7 cellular contexts compared by ENCODE assay signal in the genomic region with DNA sequence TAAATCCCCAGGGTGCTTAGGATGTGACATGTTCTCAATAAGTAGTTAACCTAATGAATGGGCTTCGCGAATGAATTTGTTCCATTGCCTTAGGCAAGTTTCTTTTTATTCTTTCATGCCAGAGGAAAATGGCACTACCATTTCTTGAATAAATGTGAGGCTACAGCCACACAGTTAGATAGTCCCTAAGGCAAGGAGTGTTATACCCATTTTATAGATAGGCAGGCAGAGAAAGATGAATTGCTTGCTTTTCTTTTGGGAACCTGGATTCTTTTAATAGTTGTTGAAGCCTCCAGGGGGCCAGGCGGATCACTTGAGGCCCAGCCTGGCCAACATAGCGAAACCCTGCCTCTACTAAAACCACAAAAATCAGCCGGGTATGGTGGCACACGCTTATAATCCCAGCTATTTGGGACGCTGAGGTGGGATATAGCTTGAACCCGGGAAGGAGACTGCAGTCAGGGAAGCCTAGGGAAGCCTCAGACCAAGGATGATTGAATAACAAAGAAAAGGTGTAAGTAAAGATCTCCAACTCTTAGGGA. TPM values are rescaled to one million over a fixed set of nuclear protein-coding genes. Genes with fewer than 3 reads are reported as not detected.
DNase-seq lines count a peak whose midpoint lies in the region; ATAC-seq and TF ChIP-seq lines count a peak whose summit lies in the region.

No MANE protein-coding gene starts in this region.

- in situ Hi-C loops in G401 (cut with HindIII; ENCODE audit: low sequenced_read_pairs), result no loop called here

- ATAC-seq in stimulated activated effector memory CD8-positive, alpha-beta T cell treated with anti-CD3 and anti-CD28 coated beads, Interleukin-12 subunit alpha, Interleukin-12 subunit beta, amount 100 ng/mL, for 72 hours, result no peak
- ATAC-seq in HG03108 (IDR thresholded peaks at IDR 0.05; ENCODE audit: unreplicated experiment), result no peak

- peaks cover 66% of the 10 kb centered on the region for H3K36me3 Mint-ChIP-seq in activated CD4-positive, alpha-beta memory T cell treated with anti-CD3 and anti-CD28 coated beads, Interleukin-2, amount 10 ng/mL, durations not matched to agents 7 days and 5 days (ENCODE audit: low read depth)
- peaks cover 91% of the 10 kb centered on the region for H3K36me3 Mint-ChIP-seq in stimulated activated effector memory CD8-positive, alpha-beta T cell treated with anti-CD3 and anti-CD28 coated beads, Interleukin-12 subunit alpha, Interleukin-12 subunit beta, amount 100 ng/mL, for 72 hours

- H3K4me3 ChIP-seq in HFF-Myc (replicated peaks; ENCODE audit: low read depth, low read length) (peak overlapping the region; percentile 85), iPS-11a (ENCODE audit: low read depth, low read length) (peak overlapping the region; percentile 99)

- no peaks in the 10 kb centered on the region for H3K9me3 Mint-ChIP-seq in activated CD4-positive, alpha-beta memory T cell treated with anti-CD3 and anti-CD28 coated beads, Interleukin-2, amount 10 ng/mL, durations not matched to agents 7 days and 5 days
- no peaks in the 10 kb centered on the region for H3K9me3 Mint-ChIP-seq in stimulated activated effector memory CD8-positive, alpha-beta T cell treated with anti-CD3 and anti-CD28 coated beads, Interleukin-12 subunit alpha, Interleukin-12 subunit beta, amount 100 ng/mL, for 72 hours

- no peak for TF ChIP-seq CTCF in HFF-Myc (IDR thresholded peaks at IDR 0.05; ENCODE audit: low read depth, low read length, missing control alignments)
- no peak for TF ChIP-seq CTCF in GM10266 (IDR thresholded peaks at IDR 0.05; ENCODE audit: control insufficient read depth, insufficient read depth, low read depth, missing control alignments)

- POLR2A ChIA-PET in activated CD4-positive, alpha-beta memory T cell treated with anti-CD3 and anti-CD28 coated beads, Interleukin-2, amount 10 ng/mL, durations not matched to agents 7 days and 5 days (lab: Charles Lee), result interaction anchor here (0.7 to 6.9 kb wide), 8 partner anchors 10 to 155 kb away, joined by 3 to 62 read pairs (median 12); partner anchors contain the start of genes FAF2, KIAA1191 and RNF44

- CTCF ChIA-PET in activated CD4-positive, alpha-beta memory T cell treated with anti-CD3 and anti-CD28 coated beads, Interleukin-2, amount 10 ng/mL, durations not matched to agents 7 days and 5 days (lab: Charles Lee), result interaction anchor here (0.7 to 1.8 kb wide), 3 partner anchors 26 to 150 kb away, joined by 3 to 8 read pairs (median 4); partner anchors contain the start of genes KIAA1191 and RNF44

- peak overlapping the region; percentile 95 for H3K4me3 Mint-ChIP-seq in activated CD4-positive, alpha-beta memory T cell treated with anti-CD3 and anti-CD28 coated beads, Interleukin-2, amount 10 ng/mL, durations not matched to agents 7 days and 5 days
- H3K4me3 Mint-ChIP-seq in stimulated activated effector memory CD8-positive, alpha-beta T cell treated with anti-CD3 and anti-CD28 coated beads, Interleukin-12 subunit alpha, Interleukin-12 subunit beta, amount 100 ng/mL, for 72 hours, result peak overlapping the region; percentile 92

- no peak for DNase-seq in HFF-Myc (ENCODE audit: extremely low read depth, low read depth)
- no peak for DNase-seq in activated CD4-positive, alpha-beta memory T cell treated with anti-CD3 and anti-CD28 coated beads, Interleukin-2, amount 10 ng/mL, durations not matched to agents 7 days and 5 days
- DNase-seq in stimulated activated effector memory CD8-positive, alpha-beta T cell treated with anti-CD3 and anti-CD28 coated beads, Interleukin-12 subunit alpha, Interleukin-12 subunit beta, amount 100 ng/mL, for 72 hours (ENCODE audit: low spot score in 2 of 2), result no peak
- no peak for DNase-seq in G401 (ENCODE audit: low spot score)
- DNase-seq in GM10266 (ENCODE audit: extremely low spot score), result no peak

- H3K27ac Mint-ChIP-seq in activated CD4-positive, alpha-beta memory T cell treated with anti-CD3 and anti-CD28 coated beads, Interleukin-2, amount 10 ng/mL, durations not matched to agents 7 days and 5 days, result peak overlapping the region; percentile 99
- peak overlapping the region; percentile 98 for H3K27ac Mint-ChIP-seq in stimulated activated effector memory CD8-positive, alpha-beta T cell treated with anti-CD3 and anti-CD28 coated beads, Interleukin-12 subunit alpha, Interleukin-12 subunit beta, amount 100 ng/mL, for 72 hours

- no peaks in the 10 kb centered on the region for H3K27me3 Mint-ChIP-seq in activated CD4-positive, alpha-beta memory T cell treated with anti-CD3 and anti-CD28 coated beads, Interleukin-2, amount 10 ng/mL, durations not matched to agents 7 days and 5 days

- peaks cover 31% of the 10 kb centered on the region for H3K4me1 Mint-ChIP-seq in activated CD4-positive, alpha-beta memory T cell treated with anti-CD3 and anti-CD28 coated beads, Interleukin-2, amount 10 ng/mL, durations not matched to agents 7 days and 5 days
- H3K4me1 Mint-ChIP-seq in stimulated activated effector memory CD8-positive, alpha-beta T cell treated with anti-CD3 and anti-CD28 coated beads, Interleukin-12 subunit alpha, Interleukin-12 subunit beta, amount 100 ng/mL, for 72 hours, result peaks cover 32% of the 10 kb centered on the region

RNA-seq across cellular contexts. Expression of gene NOP16, which starts 0.9 kb away (rescaled TPM):
- total RNA-seq in activated CD4-positive, alpha-beta memory T cell treated with anti-CD3 and anti-CD28 coated beads, Interleukin-2, amount 10 ng/mL, durations not matched to agents 7 days and 5 days, result 10 to 100 TPM; 24.2 to 24.7 TPM
- 44.4 and 47.9 TPM in 2 replicates for total RNA-seq in G401 (2014; rRNA removed; shearing (Covaris generic))

RNA-seq across cellular contexts. Expression of gene HIGD2A, which starts 1.1 kb away (rescaled TPM):
- 100 to 1,000 TPM; 142 to 147 TPM for total RNA-seq in activated CD4-positive, alpha-beta memory T cell treated with anti-CD3 and anti-CD28 coated beads, Interleukin-2, amount 10 ng/mL, durations not matched to agents 7 days and 5 days
- total RNA-seq in G401 (2014; rRNA removed; shearing (Covaris generic)), result 119 and 175 TPM in 2 replicates

RNA-seq across cellular contexts. Expression of gene ARL10, which starts 22.2 kb away (rescaled TPM):
- total RNA-seq in activated CD4-positive, alpha-beta memory T cell treated with anti-CD3 and anti-CD28 coated beads, Interleukin-2, amount 10 ng/mL, durations not matched to agents 7 days and 5 days, result 1 to 10 TPM; 6.5 TPM
- total RNA-seq in G401 (2014; rRNA removed; shearing (Covaris generic)), result 0.03 TPM in 1 of 2 replicates, not detected in the other

RNA-seq across cellular contexts. Expression of gene KIAA1191, which starts 25.9 kb away (rescaled TPM):
- total RNA-seq in activated CD4-positive, alpha-beta memory T cell treated with anti-CD3 and anti-CD28 coated beads, Interleukin-2, amount 10 ng/mL, durations not matched to agents 7 days and 5 days, result 10 to 100 TPM; 50.5 to 54.5 TPM
- total RNA-seq in G401 (2014; rRNA removed; shearing (Covaris generic)), result 112 and 117 TPM in 2 replicates

RNA-seq across cellular contexts. Expression of gene CLTB, which starts 28.9 kb away (rescaled TPM):
- total RNA-seq in activated CD4-positive, alpha-beta memory T cell treated with anti-CD3 and anti-CD28 coated beads, Interleukin-2, amount 10 ng/mL, durations not matched to agents 7 days and 5 days, result 10 to 100 TPM; 56.2 to 57.2 TPM
- total RNA-seq in G401 (2014; rRNA removed; shearing (Covaris generic)), result 163 and 179 TPM in 2 replicates
